Comparison of ENCODE assay signal across 1 cellular context in the genomic region with DNA sequence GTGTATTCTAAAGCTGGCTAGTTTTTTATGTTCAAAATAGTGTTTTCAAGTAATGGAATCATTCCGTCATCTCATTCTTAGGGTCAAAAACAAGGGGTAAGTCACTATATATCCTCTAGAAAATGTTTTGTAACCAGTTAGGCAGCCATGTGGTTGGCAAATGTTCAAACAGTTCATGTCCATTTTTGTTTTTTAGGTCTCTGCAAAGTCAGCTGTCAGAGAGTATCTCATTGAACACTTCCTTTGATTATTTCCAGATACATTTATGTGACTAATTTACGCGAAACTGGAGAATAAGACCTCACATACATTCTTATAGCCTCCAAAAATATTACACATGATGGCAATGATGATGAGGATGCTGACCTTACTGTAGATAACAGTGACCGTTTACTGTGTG.
TF ChIP-seq lines count a peak whose summit lies in the region.

No MANE protein-coding gene starts in this region.

TF ChIP-seq in A549, 52 proteins besides CTCF, POLR2A, EP300 and RAD21 (continued from another document):
- TF ChIP-seq, protein P1, sequence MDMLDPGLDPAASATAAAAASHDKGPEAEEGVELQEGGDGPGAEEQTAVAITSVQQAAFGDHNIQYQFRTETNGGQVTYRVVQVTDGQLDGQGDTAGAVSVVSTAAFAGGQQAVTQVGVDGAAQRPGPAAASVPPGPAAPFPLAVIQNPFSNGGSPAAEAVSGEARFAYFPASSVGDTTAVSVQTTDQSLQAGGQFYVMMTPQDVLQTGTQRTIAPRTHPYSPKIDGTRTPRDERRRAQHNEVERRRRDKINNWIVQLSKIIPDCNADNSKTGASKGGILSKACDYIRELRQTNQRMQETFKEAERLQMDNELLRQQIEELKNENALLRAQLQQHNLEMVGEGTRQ (IDR thresholded peaks at IDR 0.05): no peak
- TF ChIP-seq NPAS2 (CRISPR knock-in tag; IDR thresholded peaks at IDR 0.05; ENCODE audit: borderline replicate concordance) (no peak), SREBF2 (IDR thresholded peaks at IDR 0.05) (no peak), CBX8 (IDR thresholded peaks at IDR 0.05) (no peak), ZNF302 (CRISPR knock-in tag; IDR thresholded peaks at IDR 0.05) (no peak)
